9 cellular contexts compared by ENCODE assay signal in genomic region chr9:134134949-134135342, GRCh38. TPM values are rescaled to one million over a fixed set of nuclear protein-coding genes. Genes with fewer than 3 reads are reported as not detected.
DNase-seq lines count a peak whose midpoint lies in the region; ATAC-seq, FAIRE-seq and TF ChIP-seq lines count a peak whose summit lies in the region.
"Had no signal": no experiment of that assay in that cellular context is flagged by ENCODE, and none has a peak within 500 bp of the region (broad histone marks: within the 10 kb centered on the region; RNA-seq: fewer than 3 reads in every experiment).

No MANE protein-coding gene starts in this region.

- peaks cover 23% of the 10 kb centered on the region for H3K36me3 Mint-ChIP-seq in CD4-positive, alpha-beta T cell (ENCODE audit: low read depth)
- H3K36me3 Mint-ChIP-seq in HFFc6 (ENCODE audit: low read depth): peaks cover 14% of the 10 kb centered on the region
- peaks cover 16 to 22% of the 10 kb centered on the region in 2 donors for H3K36me3 Mint-ChIP-seq in activated naive CD4-positive, alpha-beta T cell treated with anti-CD3 and anti-CD28 coated beads, Interleukin-2, amount 50 U/mL, for 72 hours

- H3K27ac Mint-ChIP-seq in CD4-positive, alpha-beta T cell: peak overlapping the region; percentile 87
- H3K27ac Mint-ChIP-seq in HFFc6: peak overlapping the region; percentile 5; the same call in 1 of the 2 replicates
- peak overlapping the region; percentile 89 to 93 for H3K27ac Mint-ChIP-seq in activated naive CD4-positive, alpha-beta T cell treated with anti-CD3 and anti-CD28 coated beads, Interleukin-2, amount 50 U/mL, for 72 hours

- intact Hi-C loops in CD4-positive, alpha-beta T cell (cut with DNase I, micrococcal nuclease): loop anchor here (1.0 to 10.0 kb wide), 4 partner anchors 29 to 1360 kb away; partner anchors contain the start of genes BRD3 (in 1 of the 2), RNU6ATAC (in 1 of the 2) and TSC1 (in 1 of the 2)

- POLR2A ChIA-PET in CD4-positive, alpha-beta T cell (lab: Charles Lee): interaction anchor here (0.7 to 4.2 kb wide), 5 partner anchors 10 to 109 kb away, joined by 3 to 114 read pairs (median 20); partner anchors contain the start of genes BRD3OS and RNU6ATAC

- peaks cover 42% of the 10 kb centered on the region for H3K4me1 Mint-ChIP-seq in CD4-positive, alpha-beta T cell (ENCODE audit: low read depth)
- H3K4me1 Mint-ChIP-seq in HFFc6 (ENCODE audit: low read depth): peaks cover 37% of the 10 kb centered on the region

- H3K27me3 ChIP-seq in CD4-positive, alpha-beta T cell (ENCODE audit: control insufficient read depth, insufficient read depth, low read length): no peaks in the 10 kb centered on the region
- H3K27me3 ChIP-seq in keratinocyte (ENCODE audit: control insufficient read depth, extremely low read depth, insufficient read depth, low read length): no peaks in the 10 kb centered on the region

- H3K79me2 ChIP-seq in keratinocyte (ENCODE audit: control insufficient read depth, insufficient read depth, low read length): peaks cover 37% of the 10 kb centered on the region

- peak overlapping the region; percentile 93 for H2AFZ ChIP-seq in keratinocyte (ENCODE audit: control insufficient read depth, low read length)

- peak overlapping the region; percentile 74 to 87 (median 82) for H3K4me3 ChIP-seq in keratinocyte (ENCODE audit: control insufficient read depth in 2 of 3, extremely low read depth in 1 of 3, insufficient read depth in 2 of 3, low read depth in 1 of 3, low read length in 3 of 3)

- TF ChIP-seq CTCF in CD4-positive, alpha-beta T cell (IDR thresholded peaks at IDR 0.05): no peak
- TF ChIP-seq CTCF in HFFc6 (IDR thresholded peaks at IDR 0.05) (no peak), keratinocyte (optimal IDR thresholded peaks at IDR 0.05 in 1 of 3, IDR thresholded peaks at IDR 0.05 in 1 of 3, conservative IDR thresholded peaks at IDR 0.05 in 1 of 3; ENCODE audit: extremely low read depth in 1 of 3, insufficient read depth in 2 of 3, low read length in 3 of 3) (no peak)

- FAIRE-seq in keratinocyte (lab: Jason Lieb, UNC): no peak

- peak overlapping the region; percentile 92 for H3K4me3 Mint-ChIP-seq in CD4-positive, alpha-beta T cell
- H3K4me3 Mint-ChIP-seq in HFFc6: peak overlapping the region; percentile 87

- H3K9ac ChIP-seq in keratinocyte (ENCODE audit: control insufficient read depth, extremely low read depth, insufficient read depth, low read length): peak overlapping the region; percentile 83

- peak overlapping the region; percentile 91 for H3K4me2 ChIP-seq in keratinocyte (ENCODE audit: control insufficient read depth, extremely low read depth, insufficient read depth, low read depth, low read length)

- no peaks in the 10 kb centered on the region for H3K9me3 ChIP-seq in CD4-positive, alpha-beta T cell (ENCODE audit: control insufficient read depth, low read length)
- H3K9me3 ChIP-seq in keratinocyte (ENCODE audit: control insufficient read depth, low read depth, low read length): no peaks in the 10 kb centered on the region

- peak overlapping the region; percentile 80 for H3K27ac ChIP-seq in CD4-positive, alpha-beta T cell (ENCODE audit: low read depth, low read length)
- H3K27ac ChIP-seq in keratinocyte (ENCODE audit: control insufficient read depth, insufficient read depth, low read length): peak overlapping the region; percentile 66

- peaks cover 0 to 2% of the 10 kb centered on the region in 2 experiments for H3K36me3 ChIP-seq in keratinocyte (ENCODE audit: control insufficient read depth in 2 of 2, extremely low read depth in 1 of 2, insufficient read depth in 2 of 2, low read length in 2 of 2)

- dilution Hi-C loops in keratinocyte (cut with MboI; ENCODE audit: extremely low pct_ligation_motif_present, low sequenced_read_pairs): no loop called here

- H4K20me1 ChIP-seq in keratinocyte (ENCODE audit: control insufficient read depth, extremely low read depth, insufficient read depth, low read length): peaks cover 11% of the 10 kb centered on the region

- DNase-seq in CD4-positive, alpha-beta T cell: peak in 1 of 10 experiments; percentile 6
- DNase-seq in HFFc6: no peak
- DNase-seq in activated naive CD4-positive, alpha-beta T cell treated with anti-CD3 and anti-CD28 coated beads, Interleukin-2, amount 50 U/mL, for 72 hours (ENCODE audit: low spot score in 2 of 2): no peak
- no peak for DNase-seq in keratinocyte (ENCODE audit: low read depth, low spot score)
- peak; percentile 55 for DNase-seq in superior temporal gyrus (ENCODE audit: extremely low spot score)
- no peak for DNase-seq in midbrain (lab: John Stamatoyannopoulos, UW)
- DNase-seq in CD1c-positive myeloid dendritic cell (ENCODE audit: extremely low spot score): no peak

- CTCF ChIA-PET in CD4-positive, alpha-beta T cell (lab: Charles Lee): interaction anchor here (0.9 to 1.5 kb wide), 2 partner anchors 28 to 36 kb away, joined by 4 read pairs; no protein-coding TSS in a partner anchor

- no peaks in the 10 kb centered on the region for H3K27me3 Mint-ChIP-seq in CD4-positive, alpha-beta T cell
- no peaks in the 10 kb centered on the region; the same call in none of the 2 replicates for H3K27me3 Mint-ChIP-seq in HFFc6 (ENCODE audit: insufficient read depth)

- no peaks in the 10 kb centered on the region for H3K9me1 ChIP-seq in keratinocyte (ENCODE audit: control insufficient read depth, extremely low read depth, insufficient read depth, low read length)

- no peak for ATAC-seq in CD4-positive, alpha-beta T cell (ENCODE audit: poor library complexity)
- ATAC-seq in activated naive CD4-positive, alpha-beta T cell treated with anti-CD3 and anti-CD28 coated beads, Interleukin-2, amount 50 U/mL, for 72 hours: no peak
- no peak for ATAC-seq in HG03045 (IDR thresholded peaks at IDR 0.05; ENCODE audit: unreplicated experiment)

- H3K4me1 ChIP-seq in keratinocyte (ENCODE audit: control insufficient read depth, extremely low read depth, insufficient read depth, low read length): peaks cover 39% of the 10 kb centered on the region

- H3K9me3 Mint-ChIP-seq in CD4-positive, alpha-beta T cell: no peaks in the 10 kb centered on the region
- H3K9me3 Mint-ChIP-seq in HFFc6: no peaks in the 10 kb centered on the region
- H3K9me3 Mint-ChIP-seq in activated naive CD4-positive, alpha-beta T cell treated with anti-CD3 and anti-CD28 coated beads, Interleukin-2, amount 50 U/mL, for 72 hours: no peaks in the 10 kb centered on the region

RNA-seq across cellular contexts. Expression of gene WDR5, which starts 0.9 kb away (rescaled TPM):
- 10 to 100 TPM; 14.9 to 16.9 TPM for total RNA-seq in CD4-positive, alpha-beta T cell
- 10 to 100 TPM; 24.6 to 31.1 (median 26.8) TPM for total RNA-seq in HFFc6 (2021; fragmentation: NEBNext Ultra II Directional; extraction: Animal tissue kit (Norgen Biotek cat#: 25700))
- 10 to 100 TPM; 29.7 to 43.7 TPM for total RNA-seq in activated naive CD4-positive, alpha-beta T cell treated with anti-CD3 and anti-CD28 coated beads, Interleukin-2, amount 50 U/mL, for 72 hours
- polyA plus RNA-seq in keratinocyte: 20.3 to 41.8 TPM (median 31.2 TPM) in 3 replicates
- 5.2 TPM for polyA plus RNA-seq in keratinocyte (2011; ENCODE audit: low read depth)
- polyA plus RNA-seq in keratinocyte (2011; cell fraction: cytosol; rRNA removed): 29.4 and 29.9 TPM in 2 replicates
- 44.8 and 44.9 TPM in 2 replicates for polyA plus RNA-seq in keratinocyte (2011; cell fraction: nucleus; rRNA removed)
- 16.1 and 34.1 TPM in 2 replicates for polyA plus RNA-seq in keratinocyte (2012; ENCODE audit: low replicate concordance)
- polyA minus RNA-seq in keratinocyte: 13.5 to 36.0 TPM (median 17.8 TPM) in 3 replicates
- 16.1 TPM for polyA minus RNA-seq in keratinocyte (2011; cell fraction: cytosol; rRNA and poly(A)+ RNA removed)
- polyA minus RNA-seq in keratinocyte (2011; cell fraction: nucleus; rRNA and poly(A)+ RNA removed): 13.5 and 18.4 TPM in 2 replicates

RNA-seq across cellular contexts. Expression of gene RNU6ATAC, which starts 29.4 kb away (rescaled TPM):
- 10 to 100 TPM; 46.6 to 74.5 TPM for total RNA-seq in CD4-positive, alpha-beta T cell
- total RNA-seq in HFFc6 (2021; fragmentation: NEBNext Ultra II Directional; extraction: Animal tissue kit (Norgen Biotek cat#: 25700)): 100 to 1,000 TPM in 4 of 6 experiments, 10 to 100 TPM in 2; 23.5 to 228 (median 130) TPM
- 10 to 100 TPM; 32.1 to 61.4 TPM for total RNA-seq in activated naive CD4-positive, alpha-beta T cell treated with anti-CD3 and anti-CD28 coated beads, Interleukin-2, amount 50 U/mL, for 72 hours
- polyA plus RNA-seq in keratinocyte: not detected in 3 replicates
- polyA plus RNA-seq in keratinocyte (2011; ENCODE audit: low read depth): not detected
- not detected in 2 replicates for polyA plus RNA-seq in keratinocyte (2011; cell fraction: cytosol; rRNA removed)
- polyA plus RNA-seq in keratinocyte (2011; cell fraction: nucleus; rRNA removed): not detected in 2 replicates
- polyA plus RNA-seq in keratinocyte (2012; ENCODE audit: low replicate concordance): not detected in 2 replicates
- polyA minus RNA-seq in keratinocyte: under 0.01 TPM in 3 replicates
- not detected for polyA minus RNA-seq in keratinocyte (2011; cell fraction: cytosol; rRNA and poly(A)+ RNA removed)
- polyA minus RNA-seq in keratinocyte (2011; cell fraction: nucleus; rRNA and poly(A)+ RNA removed): not detected in 2 replicates
- total RNA-seq: NCI-H460 had no signal

Comparison
In these comparisons a context has a peak if more than half of its experiments do, and no peak if none do; other contexts are left out.
1. H3K27ac Mint-ChIP-seq: peak in every context shown above with its lines; median percentile 91 in activated naive CD4-positive, alpha-beta T cell treated with anti-CD3 and anti-CD28 coated beads, Interleukin-2, amount 50 U/mL, for 72 hours; 87 in CD4-positive, alpha-beta T cell; 5 in HFFc6.